25 cellular contexts compared by ENCODE assay signal in genomic region chr10:80671847-80672246, GRCh38.
"Had no signal": no experiment of that assay in that cellular context is flagged by ENCODE, and none has a peak within 500 bp of the region (broad histone marks: within the 10 kb centered on the region; RNA-seq: fewer than 3 reads in every experiment).

No MANE protein-coding gene starts in this region.

- DNase-seq: dermis blood vessel endothelial cell; dorsolateral prefrontal cortex; effector CD8-positive, alpha-beta T cell; effector memory CD8-positive, alpha-beta T cell; erythroblast; esophagus squamous epithelium; foreskin fibroblast; foreskin melanocyte; gastrocnemius medialis; heart left ventricle; hypothalamus; immature natural killer cell; left cardiac atrium; left lung; left ventricle myocardium superior; lower lobe of right lung; mesenchymal stem cell; mucosa of descending colon had no signal

- H3K4me2 ChIP-seq: hepatocyte had no signal

- H3K27me3 ChIP-seq: esophagus squamous epithelium, gastrocnemius medialis, heart left ventricle, hepatocyte, left lung had no signal

- H3K9me3 ChIP-seq: esophagus squamous epithelium, gastrocnemius medialis, left lung, lower lobe of right lung, mucosa of descending colon had no signal

- FAIRE-seq: colon, endometrium, keratinocyte had no signal

- H3K27ac ChIP-seq: coronary artery, dorsolateral prefrontal cortex, epithelial cell of prostate, esophagus squamous epithelium, gastrocnemius medialis, heart left ventricle, hepatocyte, left lung, lower lobe of right lung had no signal

- H3K4me3 ChIP-seq: coronary artery, dorsolateral prefrontal cortex, esophagus squamous epithelium, gastrocnemius medialis, heart left ventricle, hepatocyte, left lung, lower lobe of right lung, mucosa of descending colon had no signal

- H3K36me3 ChIP-seq: esophagus squamous epithelium, gastrocnemius medialis, heart left ventricle, left lung, lower lobe of right lung had no signal

- H2AFZ ChIP-seq: hepatocyte had no signal

- H3K79me2 ChIP-seq: hepatocyte had no signal

- H3K4me1 ChIP-seq: esophagus squamous epithelium, gastrocnemius medialis, heart left ventricle, left lung, lower lobe of right lung had no signal

- ATAC-seq: effector memory CD8-positive, alpha-beta T cell; esophagus mucosa; gastrocnemius medialis; heart left ventricle; left cardiac atrium; left lung; left ventricle myocardium superior; lower lobe of right lung; mucosa of descending colon had no signal
